Comparison of ENCODE assay signal across 19 cellular contexts in genomic region chr17:14499976-14500375, GRCh38.
DNase-seq lines count a peak whose midpoint lies in the region; ATAC-seq and TF ChIP-seq lines count a peak whose summit lies in the region.
"Had no signal": no experiment of that assay in that cellular context is flagged by ENCODE, and none has a peak within 500 bp of the region (broad histone marks: within the 10 kb centered on the region; RNA-seq: fewer than 3 reads in every experiment).

No MANE protein-coding gene starts in this region.

- H3K9me3 ChIP-seq in OCI-LY7 (ENCODE audit: low read length) (0 out of 2 replicates have a peak, but pooled peaks cover 3% of the 10 kb centered on the region), WERI-Rb-1 (ENCODE audit: severe bottlenecking) (no peaks in the 10 kb centered on the region)
- H3K9me3 ChIP-seq: Caco-2 had no signal

- no peaks in the 10 kb centered on the region for H3K4me1 ChIP-seq in OCI-LY7 (ENCODE audit: insufficient read depth, low read length, poor library complexity, severe bottlenecking)
- H3K4me1 ChIP-seq: A549; BLaER1 treated with 17β-estradiol and CSF1 and Interleukin-3, amounts not matched to agents 10 nM and 100 nM; Caco-2 had no signal

- H3K4me2 ChIP-seq in OCI-LY7 (ENCODE audit: low read length): no peak overlapping the region
- H3K4me2 ChIP-seq: A549; BLaER1 treated with 17β-estradiol and CSF1 and Interleukin-3, amounts not matched to agents 10 nM and 100 nM had no signal

- H4K20me1 ChIP-seq in OCI-LY7 (ENCODE audit: insufficient read depth, low read length): no peaks in the 10 kb centered on the region
- H4K20me1 ChIP-seq: BLaER1 treated with 17β-estradiol and CSF1 and Interleukin-3, amounts not matched to agents 10 nM and 100 nM had no signal

- ATAC-seq in GM18858 (IDR thresholded peaks at IDR 0.05; ENCODE audit: unreplicated experiment): no peak
- ATAC-seq: A549; CD8-positive, alpha-beta T cell had no signal

- no peaks in the 10 kb centered on the region for H3K27me3 ChIP-seq in WERI-Rb-1 (ENCODE audit: insufficient read depth, low read depth, severe bottlenecking)
- H3K27me3 ChIP-seq: BLaER1 treated with 17β-estradiol and CSF1 and Interleukin-3, amounts not matched to agents 10 nM and 100 nM had no signal

- no TSS peak for BruUV-seq in OCI-LY7 (replicated peaks; lab: Mats Ljungman, UMichigan)

- H3K27ac ChIP-seq in OCI-LY7 (ENCODE audit: low read depth, low read length, poor library complexity, severe bottlenecking): no peak overlapping the region
- no peak overlapping the region for H3K27ac ChIP-seq in WERI-Rb-1
- H3K27ac ChIP-seq: 22Rv1; A549; BLaER1 treated with 17β-estradiol and CSF1 and Interleukin-3, amounts not matched to agents 10 nM and 100 nM; C4-2B had no signal

- intact Hi-C loops in OCI-LY7 (cut with micrococcal nuclease; ENCODE audit: unreplicated experiment): no loop called here

- H3K9me2 ChIP-seq in OCI-LY7 (ENCODE audit: insufficient read depth, low read length): no peaks in the 10 kb centered on the region

- H3K36me3 ChIP-seq in OCI-LY7 (ENCODE audit: insufficient read depth, low read length): no peaks in the 10 kb centered on the region
- H3K36me3 ChIP-seq in WERI-Rb-1: no peaks in the 10 kb centered on the region
- H3K36me3 ChIP-seq: BLaER1 treated with 17β-estradiol and CSF1 and Interleukin-3, amounts not matched to agents 10 nM and 100 nM had no signal

- no peaks in the 10 kb centered on the region for H3K79me2 ChIP-seq in OCI-LY7 (ENCODE audit: insufficient read depth, low read depth, low read length)

- H2AFZ ChIP-seq in OCI-LY7 (ENCODE audit: low read length): peak overlapping the region; percentile 37; the same call in 1 of the 2 replicates

- H3K4me3 ChIP-seq in OCI-LY7 (ENCODE audit: low read depth, low read length, poor library complexity, severe bottlenecking): no peak overlapping the region
- H3K4me3 ChIP-seq in WERI-Rb-1 (ENCODE audit: low read depth, low read length): no peak overlapping the region
- H3K4me3 ChIP-seq: A549; BLaER1 treated with 17β-estradiol and CSF1 and Interleukin-3, amounts not matched to agents 10 nM and 100 nM had no signal

- TF ChIP-seq CTCF in OCI-LY7 (conservative IDR thresholded peaks at IDR 0.05; ENCODE audit: low read length): no peak
- TF ChIP-seq CTCF in WERI-Rb-1 (IDR thresholded peaks at IDR 0.05; ENCODE audit: low read depth, low read length): no peak

- CTCF ChIA-PET in OCI-LY7 (lab: Charles Lee; ENCODE audit: unreplicated experiment): no interaction called here

- POLR2A ChIA-PET in OCI-LY7 (lab: Charles Lee): interaction anchor here (0.7 kb wide), 1 partner anchor 37 kb away, joined by 4 read pairs; no protein-coding TSS in a partner anchor

- peak; percentile 41 to 83 for DNase-seq in NCI-H524 (lab: John Stamatoyannopoulos, UW)
- DNase-seq in NCI-H82 (lab: John Stamatoyannopoulos, UW): peak; percentile 89
- no peak for DNase-seq in OCI-LY7 (ENCODE audit: low spot score)
- DNase-seq in WERI-Rb-1: peak; percentile 81
- no peak for DNase-seq in stimulated activated CD8-positive, alpha-beta memory T cell treated with anti-CD3 and anti-CD28 coated beads, Interleukin-4, amount 100 ng/mL, for 48 hours
- no peak for DNase-seq in NCI-H226
- DNase-seq in NCI-H187 treated with DMSO at 0.1 percent for 48 hours (lab: John Stamatoyannopoulos, UW): no peak
- DNase-seq: AML-193; Caco-2; Calu3; CD4-positive, alpha-beta T cell; CD8-positive, alpha-beta T cell; DMS79 treated with DMSO at 0.1 percent for 48 hours; GF-D8 had no signal

Comparison
In these comparisons a context has a peak if more than half of its experiments do, and no peak if none do; other contexts are left out.
1. DNase-seq: peak in NCI-H524 (2 of 2), NCI-H82 (single experiment) and WERI-Rb-1 (single experiment); none in OCI-LY7 (single experiment), stimulated activated CD8-positive, alpha-beta memory T cell treated with anti-CD3 and anti-CD28 coated beads, Interleukin-4, amount 100 ng/mL, for 48 hours (single experiment), NCI-H226 (single experiment) and NCI-H187 treated with DMSO at 0.1 percent for 48 hours (single experiment).